In the genomic region with DNA sequence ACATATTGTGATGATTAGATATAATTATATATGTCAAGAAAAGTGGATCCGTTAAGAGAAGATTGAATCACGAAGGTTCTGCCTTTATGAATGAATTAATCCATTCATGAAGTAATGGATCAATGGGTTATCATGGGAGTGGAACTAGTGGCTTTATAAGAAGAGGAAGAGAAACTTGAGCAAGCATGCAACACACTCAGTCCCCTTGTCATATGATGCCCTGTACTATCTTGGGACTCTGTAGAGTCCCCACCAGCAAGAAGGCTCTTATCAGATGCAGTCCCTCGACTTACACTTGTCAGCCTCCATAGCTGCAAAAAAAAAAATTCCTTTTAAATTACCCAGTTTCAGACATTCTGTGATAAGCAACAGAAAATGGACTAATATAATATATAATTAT, we compare ENCODE assay signal across 12 cellular contexts.
DNase-seq lines count a peak whose midpoint lies in the region; ATAC-seq, FAIRE-seq and TF ChIP-seq lines count a peak whose summit lies in the region.
"Had no signal": no experiment of that assay in that cellular context is flagged by ENCODE, and none has a peak within 500 bp of the region (broad histone marks: within the 10 kb centered on the region; RNA-seq: fewer than 3 reads in every experiment).

No MANE protein-coding gene starts in this region.

- H3K27me3 ChIP-seq in GM12878 (replicated peaks in 1 of 2; ENCODE audit: control insufficient read depth in 2 of 2, insufficient read depth in 2 of 2, low read length in 1 of 2) (no peaks in the 10 kb centered on the region), brain microvascular endothelial cell (replicated peaks) (no peaks in the 10 kb centered on the region)

- no peaks in the 10 kb centered on the region for H3K79me2 ChIP-seq in GM12878 (ENCODE audit: control insufficient read depth, insufficient read depth, low read length)

- no peak for TF ChIP-seq CTCF in GM12878 (IDR thresholded peaks at IDR 0.05 in 2 of 3, conservative IDR thresholded peaks at IDR 0.05 in 1 of 3; ENCODE audit: control insufficient read depth in 2 of 3, extremely low read depth in 1 of 3, insufficient read depth in 1 of 3, low read depth in 3 of 3, low read length in 3 of 3)
- TF ChIP-seq CTCF in osteocyte (IDR thresholded peaks at IDR 0.05), result no peak
- no peak for TF ChIP-seq CTCF in brain microvascular endothelial cell (IDR thresholded peaks at IDR 0.05; ENCODE audit: low read depth, low read length, missing control alignments)

- no peak overlapping the region for H3K4me2 ChIP-seq in GM12878 (ENCODE audit: control insufficient read depth, insufficient read depth)

- H3K27ac Mint-ChIP-seq in osteocyte (ENCODE audit: unreplicated experiment), result no peak overlapping the region
- H3K27ac Mint-ChIP-seq: natural killer cell had no signal

- SMC1A ChIA-PET in GM12878 (lab: Charles Lee; ENCODE audit: uncharacterized antibody, unreplicated experiment), result no interaction called here

- in situ Hi-C loops in GM12878 (cut with MboI), result no loop called here
- in situ Hi-C loops in brain microvascular endothelial cell (cut with HindIII; ENCODE audit: low pct_ligation_motif_present, low sequenced_read_pairs), result no loop called here

- H3K4me1 Mint-ChIP-seq in osteocyte (ENCODE audit: unreplicated experiment), result no peaks in the 10 kb centered on the region

- POLR2A ChIA-PET in GM12878 (lab: Charles Lee), result no interaction called here

- CTCF ChIA-PET in GM12878 (lab: Yijun Ruan, JAX), result no interaction called here

- no peak for TF ChIP-seq POLR2A in GM12878 (IDR thresholded peaks at IDR 0.05; ENCODE audit: low read depth, low read length)
- no peak for TF ChIP-seq POLR2A in GM12892 (IDR thresholded peaks at IDR 0.05; ENCODE audit: low read depth, low read length)

- H3K36me3 Mint-ChIP-seq in osteocyte (ENCODE audit: unreplicated experiment), result no peaks in the 10 kb centered on the region
- H3K36me3 Mint-ChIP-seq: CD4-positive, CD25-positive, alpha-beta regulatory T cell; natural killer cell had no signal

- intact Hi-C loops in GM12878 (cut with micrococcal nuclease; ENCODE audit: unreplicated experiment), result no loop called here

- no peak overlapping the region for H3K4me3 ChIP-seq in GM12878
- no peak overlapping the region for H3K4me3 ChIP-seq in brain microvascular endothelial cell (ENCODE audit: low read depth, low read length)

- H3K27ac ChIP-seq in GM12878 (ENCODE audit: control insufficient read depth, insufficient read depth), result no peak overlapping the region
- no peak overlapping the region for H3K27ac ChIP-seq in brain microvascular endothelial cell

- H3K27me3 Mint-ChIP-seq in osteocyte (ENCODE audit: unreplicated experiment), result peaks cover 21% of the 10 kb centered on the region
- H3K27me3 Mint-ChIP-seq: CD4-positive, CD25-positive, alpha-beta regulatory T cell had no signal

- H2AFZ ChIP-seq in GM12878 (ENCODE audit: control insufficient read depth, low read depth, low read length), result no peak overlapping the region

- ATAC-seq in GM18870 (IDR thresholded peaks at IDR 0.05; ENCODE audit: unreplicated experiment) (peak; percentile 88), GM21717 (IDR thresholded peaks at IDR 0.05; ENCODE audit: unreplicated experiment) (peak; percentile 82), HG03378 (IDR thresholded peaks at IDR 0.05; ENCODE audit: unreplicated experiment) (peak; percentile 98), GM12878 (peak; percentile 85)
- ATAC-seq: natural killer cell had no signal

- H3K36me3 ChIP-seq in GM12878 (ENCODE audit: control insufficient read depth in 2 of 2, insufficient read depth in 2 of 2, low read length in 1 of 2) (no peaks in the 10 kb centered on the region), brain microvascular endothelial cell (replicated peaks) (no peaks in the 10 kb centered on the region)

- H3K4me3 Mint-ChIP-seq in osteocyte (ENCODE audit: unreplicated experiment), result no peak overlapping the region
- H3K4me3 Mint-ChIP-seq: CD4-positive, CD25-positive, alpha-beta regulatory T cell; natural killer cell had no signal

- WGBS in GM12878 (ENCODE audit: insufficient coverage, insufficient replicate concordance, low lambda C conversion rate, missing lambda C conversion rate), result 1% methylated on average over 3 of the region's 3 CpGs

- no peaks in the 10 kb centered on the region for H4K20me1 ChIP-seq in GM12878 (ENCODE audit: control insufficient read depth, insufficient read depth)

- H3K9ac ChIP-seq in GM12878 (ENCODE audit: control insufficient read depth, insufficient read depth, low read length), result no peak overlapping the region

- RAD21 ChIA-PET in GM12878 (lab: Charles Lee; ENCODE audit: unreplicated experiment), result no interaction called here

- no peaks in the 10 kb centered on the region for H3K9me3 ChIP-seq in GM12878 (replicated peaks; ENCODE audit: control insufficient read depth, insufficient read depth, low read length)

- peak; percentile 16 for DNase-seq in GM12878 (ENCODE audit: low read depth, low spot score)
- no peak for DNase-seq in osteocyte (ENCODE audit: extremely low spot score, unreplicated experiment)
- no peak for DNase-seq in GM12892 (ENCODE audit: insufficient read length)
- no peak for DNase-seq in NCI-H748 treated with DMSO at 0.1 percent for 48 hours (lab: John Stamatoyannopoulos, UW)
- no peak for DNase-seq in brain microvascular endothelial cell
- DNase-seq: activated T-cell treated with anti-CD3 and anti-CD28 coated beads, Interleukin-2, amount 50 U/mL, for 1 hour; CD4-positive, CD25-positive, alpha-beta regulatory T cell; natural killer cell had no signal

- TF ChIP-seq EP300 in GM12878 (IDR thresholded peaks at IDR 0.05; ENCODE audit: borderline replicate concordance in 1 of 2, control insufficient read depth in 1 of 2, low read depth in 2 of 2, low read length in 2 of 2), result peak; percentile 44 to 51; a peak in 1 of 4 replicates

- no peak for TF ChIP-seq RAD21 in GM12878 (IDR thresholded peaks at IDR 0.05; ENCODE audit: insufficient read depth, low read depth, low read length)

- no peaks in the 10 kb centered on the region for H3K9me3 Mint-ChIP-seq in osteocyte (ENCODE audit: unreplicated experiment)
- H3K9me3 Mint-ChIP-seq: CD4-positive, CD25-positive, alpha-beta regulatory T cell; natural killer cell had no signal

- FAIRE-seq in GM12878 (lab: Jason Lieb, UNC) (no peak), GM12892 (lab: Jason Lieb, UNC) (no peak)
- FAIRE-seq: bronchial epithelial cell had no signal

- no TSS peak for BruUV-seq in GM12878 (replicated peaks; lab: Mats Ljungman, UMichigan)

- no peaks in the 10 kb centered on the region for H3K4me1 ChIP-seq in GM12878 (ENCODE audit: control insufficient read depth, insufficient read depth, low read length)

TF ChIP-seq in GM12878, 131 proteins besides CTCF, POLR2A, EP300 and RAD21 (continues in another document):
- TF ChIP-seq ZNF24 (IDR thresholded peaks at IDR 0.05) (no peak), RUNX3 (IDR thresholded peaks at IDR 0.05; ENCODE audit: low read length) (peak; percentile 31; the same call in 1 of the 2 replicates), RFX5 (IDR thresholded peaks at IDR 0.05; ENCODE audit: low read depth, low read length) (no peak), IRF4 (IDR thresholded peaks at IDR 0.05; ENCODE audit: low read depth, low read length) (0 out of 2 replicates have a peak, but pooled peaks have one; percentile 28), BHLHE40 (IDR thresholded peaks at IDR 0.05; ENCODE audit: borderline replicate concordance in 1 of 2, low read depth in 2 of 2, low read length in 1 of 2) (peak in 1 of 2 experiments; percentile 14; a peak in 1 of 4 replicates), SMC3 (IDR thresholded peaks at IDR 0.05; ENCODE audit: borderline replicate concordance, low read length) (no peak), NFIC (IDR thresholded peaks at IDR 0.05; ENCODE audit: low read depth, low read length) (0 out of 2 replicates have a peak, but pooled peaks have one; percentile 28), HDAC6 (IDR thresholded peaks at IDR 0.05; ENCODE audit: unreplicated experiment) (no peak), ZBTB4 (CRISPR knock-in tag; IDR thresholded peaks at IDR 0.05) (no peak), ATF7 (IDR thresholded peaks at IDR 0.05; ENCODE audit: low read depth) (peak; percentile 45), SPI1 (IDR thresholded peaks at IDR 0.05; ENCODE audit: borderline replicate concordance, insufficient read depth, low read depth, low read length) (peak; percentile 86), EZH2 (IDR thresholded peaks at IDR 0.05; ENCODE audit: borderline replicate concordance, control insufficient read depth, low read depth, low read length) (no peak), IKZF2 (IDR thresholded peaks at IDR 0.05) (peak in 1 of 2 experiments; percentile 24; a peak in 1 of 4 replicates), SIN3A (IDR thresholded peaks at IDR 0.05; ENCODE audit: low read depth, low read length) (no peak), FOXM1 (IDR thresholded peaks at IDR 0.05; ENCODE audit: low read depth, low read length) (no peak)
